In genomic region chr3:78281381-78281780, GRCh38 we compare ENCODE assay signal across 20 cellular contexts.
"Had no signal": no experiment of that assay in that cellular context is flagged by ENCODE, and none has a peak within 500 bp of the region (broad histone marks: within the 10 kb centered on the region; RNA-seq: fewer than 3 reads in every experiment).

No MANE protein-coding gene starts in this region.

- H3K79me2 ChIP-seq: hepatocyte had no signal

- H3K27ac ChIP-seq: ascending aorta, breast epithelium, esophagus squamous epithelium, hepatocyte, psoas muscle, SK-N-MC, thyroid gland had no signal

- H3K27me3 Mint-ChIP-seq: activated B cell treated with CpG ODN at 0.5 μM for 24 hours; activated CD4-positive, alpha-beta T cell treated with anti-CD3 and anti-CD28 coated beads, Interleukin-2, amount 10 ng/mL, durations not matched to agents 24 days and 14 days; activated naive CD4-positive, alpha-beta T cell treated with anti-CD3 and anti-CD28 coated beads, Interleukin-2, amount 50 U/mL, for 24 hours; dendritic cell treated with granulocyte-macrophage colony-stimulating factor and Interleukin-4, amounts not matched to agents 40 ng/mL and 50 ng/mL, for 4 days had no signal

- H3K36me3 Mint-ChIP-seq: activated naive CD4-positive, alpha-beta T cell treated with anti-CD3 and anti-CD28 coated beads, Interleukin-2, amount 50 U/mL, for 24 hours had no signal

- DNase-seq: activated B cell treated with CpG ODN at 0.5 μM for 24 hours; activated CD4-positive, alpha-beta T cell treated with anti-CD3 and anti-CD28 coated beads, Interleukin-2, amount 10 ng/mL, durations not matched to agents 24 days and 14 days; activated CD8-positive, alpha-beta T cell treated with anti-CD3 and anti-CD28 coated beads, Interleukin-2, amount 10 ng/mL, durations not matched to agents 7 days and 5 days; activated T-cell treated with anti-CD3 and anti-CD28 coated beads, Interleukin-2, amount 50 U/mL, for 4 hours; cerebellar nuclear complex; effector memory CD4-positive, alpha-beta T cell; esophagus squamous epithelium; left colon; midbrain; stimulated activated CD4-positive, alpha-beta T cell treated with anti-CD3 and anti-CD28 coated beads, Interleukin-4, amount 100 ng/mL, for 4 hours; stimulated activated naive CD4-positive, alpha-beta T cell; thyroid gland had no signal

- H3K27me3 ChIP-seq: ascending aorta, breast epithelium, esophagus squamous epithelium, hepatocyte, thyroid gland had no signal

- H3K9me3 Mint-ChIP-seq: activated naive CD4-positive, alpha-beta T cell treated with anti-CD3 and anti-CD28 coated beads, Interleukin-2, amount 50 U/mL, for 24 hours had no signal

- H2AFZ ChIP-seq: hepatocyte had no signal

- FAIRE-seq: TTC549 had no signal

- H3K4me2 ChIP-seq: hepatocyte had no signal

- H3K36me3 ChIP-seq: ascending aorta, breast epithelium, esophagus squamous epithelium, thyroid gland had no signal

- H3K4me3 Mint-ChIP-seq: activated B cell treated with CpG ODN at 0.5 μM for 24 hours; activated CD4-positive, alpha-beta T cell treated with anti-CD3 and anti-CD28 coated beads, Interleukin-2, amount 10 ng/mL, durations not matched to agents 24 days and 14 days; activated CD8-positive, alpha-beta T cell treated with anti-CD3 and anti-CD28 coated beads, Interleukin-2, amount 10 ng/mL, durations not matched to agents 7 days and 5 days; activated naive CD4-positive, alpha-beta T cell treated with anti-CD3 and anti-CD28 coated beads, Interleukin-2, amount 50 U/mL, for 24 hours; activated T-cell treated with anti-CD3 and anti-CD28 coated beads, Interleukin-2, amount 50 U/mL, for 4 hours; dendritic cell treated with granulocyte-macrophage colony-stimulating factor and Interleukin-4, amounts not matched to agents 40 ng/mL and 50 ng/mL, for 4 days had no signal

- H3K4me3 ChIP-seq: ascending aorta, breast epithelium, esophagus squamous epithelium, hepatocyte, psoas muscle, SK-N-MC, thyroid gland had no signal

- H3K9me3 ChIP-seq: ascending aorta, breast epithelium, esophagus squamous epithelium, psoas muscle, thyroid gland had no signal

- H3K4me1 ChIP-seq: ascending aorta, breast epithelium, esophagus squamous epithelium, psoas muscle, thyroid gland had no signal

- H3K4me1 Mint-ChIP-seq: activated B cell treated with CpG ODN at 0.5 μM for 24 hours; activated CD4-positive, alpha-beta T cell treated with anti-CD3 and anti-CD28 coated beads, Interleukin-2, amount 10 ng/mL, durations not matched to agents 24 days and 14 days; activated naive CD4-positive, alpha-beta T cell treated with anti-CD3 and anti-CD28 coated beads, Interleukin-2, amount 50 U/mL, for 24 hours had no signal

- H3K27ac Mint-ChIP-seq: activated B cell treated with CpG ODN at 0.5 μM for 24 hours; activated CD4-positive, alpha-beta T cell treated with anti-CD3 and anti-CD28 coated beads, Interleukin-2, amount 10 ng/mL, durations not matched to agents 24 days and 14 days; activated CD8-positive, alpha-beta T cell treated with anti-CD3 and anti-CD28 coated beads, Interleukin-2, amount 10 ng/mL, durations not matched to agents 7 days and 5 days; activated naive CD4-positive, alpha-beta T cell treated with anti-CD3 and anti-CD28 coated beads, Interleukin-2, amount 50 U/mL, for 24 hours; dendritic cell treated with granulocyte-macrophage colony-stimulating factor and Interleukin-4, amounts not matched to agents 40 ng/mL and 50 ng/mL, for 4 days had no signal
